In the genomic region with DNA sequence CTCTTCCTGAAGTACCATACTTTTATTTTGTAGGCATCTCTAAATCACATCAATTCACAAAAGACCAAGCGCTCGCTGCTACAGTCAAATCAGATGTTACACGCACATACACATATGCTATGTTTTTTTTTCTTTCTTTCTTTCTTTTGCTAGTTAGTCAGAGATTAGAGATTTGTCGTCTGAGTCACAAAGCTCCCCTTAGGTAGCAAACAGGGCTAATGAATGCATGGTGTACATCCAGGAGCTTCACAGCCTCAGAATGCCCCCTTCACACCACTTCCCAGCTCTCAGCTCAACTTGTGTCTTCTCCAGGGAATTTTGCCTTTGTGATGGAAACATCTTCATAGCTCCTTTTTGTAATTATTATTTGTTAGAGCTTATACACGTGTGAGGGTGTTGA, we compare ENCODE assay signal across 25 cellular contexts.
DNase-seq lines count a peak whose midpoint lies in the region; ATAC-seq and TF ChIP-seq lines count a peak whose summit lies in the region.
"Had no signal": no experiment of that assay in that cellular context is flagged by ENCODE, and none has a peak within 500 bp of the region (broad histone marks: within the 10 kb centered on the region; RNA-seq: fewer than 3 reads in every experiment).

No MANE protein-coding gene starts in this region.

- H3K27ac ChIP-seq in neural progenitor cell = no peak overlapping the region
- H3K27ac ChIP-seq: 22Rv1, BLaER1 had no signal

- H3K27me3 ChIP-seq in neural progenitor cell = no peaks in the 10 kb centered on the region
- H3K27me3 ChIP-seq: BE2C, BLaER1 had no signal

- H3K4me3 Mint-ChIP-seq in mesothelial cell of epicardium = no peak overlapping the region
- no peak overlapping the region for H3K4me3 Mint-ChIP-seq in neural progenitor cell
- H3K4me3 Mint-ChIP-seq: CD14-positive monocyte; CD4-positive, alpha-beta memory T cell; CD4-positive, CD25-positive, alpha-beta regulatory T cell; CD8-positive, alpha-beta memory T cell had no signal

- H2AFZ ChIP-seq in neural progenitor cell (replicated peaks) = no peak overlapping the region

- H3K4me1 Mint-ChIP-seq in mesothelial cell of epicardium (peaks cover 16% of the 10 kb centered on the region), neural progenitor cell (peaks cover 14% of the 10 kb centered on the region)
- H3K4me1 Mint-ChIP-seq: CD14-positive monocyte; CD4-positive, alpha-beta memory T cell; CD4-positive, CD25-positive, alpha-beta regulatory T cell; CD8-positive, alpha-beta memory T cell had no signal

- H4K20me1 ChIP-seq in neural progenitor cell (ENCODE audit: low read depth) = no peaks in the 10 kb centered on the region
- H4K20me1 ChIP-seq: BLaER1 had no signal

- H3K9me3 Mint-ChIP-seq in mesothelial cell of epicardium = peaks cover 2% of the 10 kb centered on the region
- H3K9me3 Mint-ChIP-seq in neural progenitor cell = no peaks in the 10 kb centered on the region

- H3K4me1 ChIP-seq in neural progenitor cell = no peaks in the 10 kb centered on the region
- H3K4me1 ChIP-seq: BE2C, BLaER1 had no signal

- no peak overlapping the region for H3K9ac ChIP-seq in neural progenitor cell
- H3K9ac ChIP-seq: BLaER1 had no signal

- H3K27me3 Mint-ChIP-seq in mesothelial cell of epicardium (ENCODE audit: low read depth) (peaks cover 2% of the 10 kb centered on the region), neural progenitor cell (ENCODE audit: insufficient read depth, low read depth) (no peaks in the 10 kb centered on the region)
- H3K27me3 Mint-ChIP-seq: CD4-positive, alpha-beta memory T cell; CD4-positive, CD25-positive, alpha-beta regulatory T cell had no signal

- no peaks in the 10 kb centered on the region for H3K36me3 Mint-ChIP-seq in mesothelial cell of epicardium
- H3K36me3 Mint-ChIP-seq in neural progenitor cell = no peaks in the 10 kb centered on the region
- H3K36me3 Mint-ChIP-seq: CD14-positive monocyte; CD4-positive, alpha-beta memory T cell; CD4-positive, CD25-positive, alpha-beta regulatory T cell; CD8-positive, alpha-beta memory T cell had no signal

- TF ChIP-seq CTCF in mesothelial cell of epicardium (IDR thresholded peaks at IDR 0.05; ENCODE audit: unreplicated experiment) (no peak), neural progenitor cell (IDR thresholded peaks at IDR 0.05) (no peak)

- DNase-seq in A172 (ENCODE audit: low spot score) (peak; percentile 41), M059J (ENCODE audit: low read depth) (peak; percentile 49), astrocyte of the hippocampus (ENCODE audit: low read depth, low spot score) (peak; percentile 60), mesothelial cell of epicardium (ENCODE audit: low spot score in 2 of 2, unreplicated experiment in 2 of 2) (no peak), glomerular visceral epithelial cell (ENCODE audit: extremely low spot score) (no peak), iPS-NIHi11 (ENCODE audit: low spot score) (no peak), neural progenitor cell (ENCODE audit: low spot score) (no peak)
- DNase-seq: ACHN; BE2C; C1 segment of cervical spinal cord; CD4-positive, alpha-beta memory T cell; CD4-positive, CD25-positive, alpha-beta regulatory T cell; CD8-positive, alpha-beta memory T cell; COR-L47; DMS 273 treated with DMSO at 0.1 percent for 48 hours; DMS153; DMS53; DMS79; DND-41; EL; GDM1 had no signal

- H3K4me2 ChIP-seq in neural progenitor cell = no peak overlapping the region
- H3K4me2 ChIP-seq: BLaER1 had no signal

- no peaks in the 10 kb centered on the region for H3K36me3 ChIP-seq in neural progenitor cell
- H3K36me3 ChIP-seq: BE2C, BLaER1 had no signal

- H3F3A ChIP-seq in neural progenitor cell (ENCODE audit: low read depth) = no peaks in the 10 kb centered on the region

- no peaks in the 10 kb centered on the region for H3K9me3 ChIP-seq in neural progenitor cell (ENCODE audit: low read depth)
- H3K9me3 ChIP-seq: BE2C, BLaER1 had no signal

- H3K79me2 ChIP-seq in neural progenitor cell (ENCODE audit: low read depth) = no peaks in the 10 kb centered on the region

- no peak overlapping the region for H3K4me3 ChIP-seq in neural progenitor cell
- H3K4me3 ChIP-seq: BLaER1 had no signal

- ATAC-seq in GM19035 (IDR thresholded peaks at IDR 0.05; ENCODE audit: unreplicated experiment) = no peak

- H3K27ac Mint-ChIP-seq in mesothelial cell of epicardium (peak overlapping the region; percentile 2), neural progenitor cell (no peak overlapping the region)
- H3K27ac Mint-ChIP-seq: CD14-positive monocyte; CD4-positive, CD25-positive, alpha-beta regulatory T cell; CD8-positive, alpha-beta memory T cell had no signal

Comparison
In these comparisons a context has a peak if more than half of its experiments do, and no peak if none do; other contexts are left out.
1. DNase-seq: peak in A172 (single experiment), M059J (single experiment) and astrocyte of the hippocampus (single experiment); none in mesothelial cell of epicardium (0 of 2), glomerular visceral epithelial cell (single experiment), iPS-NIHi11 (single experiment) and neural progenitor cell (single experiment).